In the genomic region with DNA sequence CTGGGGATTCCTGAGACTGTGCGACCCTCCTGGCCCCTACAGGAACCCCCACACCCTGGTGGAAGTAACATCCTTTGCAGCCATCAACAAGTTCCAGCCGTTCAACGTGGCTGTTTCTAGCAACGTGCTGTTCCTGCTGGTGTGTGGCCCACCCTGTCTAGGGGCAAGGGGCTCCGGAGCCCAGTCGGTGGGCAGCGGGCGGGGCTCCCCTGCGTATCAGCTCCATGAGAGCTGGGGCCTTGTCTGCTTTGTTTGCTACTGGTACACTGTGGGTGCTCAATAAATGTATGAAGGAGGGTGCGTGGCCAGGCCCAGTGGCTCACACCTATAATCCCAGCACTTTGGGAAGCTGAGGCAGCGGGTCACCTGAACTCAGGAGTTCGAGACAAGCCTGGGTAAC, we compare ENCODE assay signal across 14 cellular contexts. TPM values are rescaled to one million over a fixed set of nuclear protein-coding genes. Genes with fewer than 3 reads are reported as not detected.
A peak's percentile ranks its signal among the peaks of the same experiment; 100 is the strongest.
DNase-seq lines count a peak whose midpoint lies in the region; TF ChIP-seq lines count a peak whose summit lies in the region.
"Had no signal": no experiment of that assay in that cellular context is flagged by ENCODE, and none has a peak within 500 bp of the region (broad histone marks: within the 10 kb centered on the region; RNA-seq: fewer than 3 reads in every experiment).

No MANE protein-coding gene starts in this region.

- H3K27ac ChIP-seq in RWPE1 = peak overlapping the region; percentile 34
- H3K27ac ChIP-seq: A549, C4-2B had no signal

- H3K36me3 ChIP-seq in H7 (replicated peaks; ENCODE audit: control insufficient read depth, insufficient read depth, low read length) = peaks cover 1% of the 10 kb centered on the region; the same call in 1 of the 2 replicates

- no peak overlapping the region for H3K4me3 Mint-ChIP-seq in activated CD4-positive, alpha-beta T cell treated with anti-CD3 and anti-CD28 coated beads, Interleukin-2, amount 10 ng/mL, durations not matched to agents 7 days and 5 days
- H3K4me3 Mint-ChIP-seq: CD4-positive, alpha-beta T cell; GM23338 had no signal

- H3K27me3 ChIP-seq in H7 (ENCODE audit: control insufficient read depth, insufficient read depth, low read length) = no peaks in the 10 kb centered on the region

- peaks cover 9% of the 10 kb centered on the region for H3K36me3 Mint-ChIP-seq in activated CD4-positive, alpha-beta T cell treated with anti-CD3 and anti-CD28 coated beads, Interleukin-2, amount 10 ng/mL, durations not matched to agents 7 days and 5 days (ENCODE audit: low read depth)

- H3K27me3 Mint-ChIP-seq in activated CD4-positive, alpha-beta T cell treated with anti-CD3 and anti-CD28 coated beads, Interleukin-2, amount 10 ng/mL, durations not matched to agents 7 days and 5 days = no peaks in the 10 kb centered on the region
- H3K27me3 Mint-ChIP-seq: CD4-positive, alpha-beta T cell had no signal

- peaks cover 2% of the 10 kb centered on the region for H3K4me1 Mint-ChIP-seq in activated CD4-positive, alpha-beta T cell treated with anti-CD3 and anti-CD28 coated beads, Interleukin-2, amount 10 ng/mL, durations not matched to agents 7 days and 5 days

- no peak overlapping the region for H3K4me3 ChIP-seq in H7 (ENCODE audit: insufficient read depth, low read depth, low read length)
- H3K4me3 ChIP-seq: A549, GM23338 had no signal

- no peaks in the 10 kb centered on the region for H3K9me3 Mint-ChIP-seq in activated CD4-positive, alpha-beta T cell treated with anti-CD3 and anti-CD28 coated beads, Interleukin-2, amount 10 ng/mL, durations not matched to agents 7 days and 5 days
- H3K9me3 Mint-ChIP-seq: CD4-positive, alpha-beta T cell; GM23338 had no signal

- peak overlapping the region; percentile 51 for H3K27ac Mint-ChIP-seq in activated CD4-positive, alpha-beta T cell treated with anti-CD3 and anti-CD28 coated beads, Interleukin-2, amount 10 ng/mL, durations not matched to agents 7 days and 5 days
- H3K27ac Mint-ChIP-seq: CD4-positive, alpha-beta T cell; GM23338 had no signal

- POLR2A ChIA-PET in activated CD4-positive, alpha-beta T cell treated with anti-CD3 and anti-CD28 coated beads, Interleukin-2, amount 10 ng/mL, durations not matched to agents 7 days and 5 days (lab: Charles Lee) = no interaction called here
- POLR2A ChIA-PET in RWPE1 (lab: Yijun Ruan, JAX; ENCODE audit: low non-redundant PET) = interaction anchor here (0.6 kb wide), 1 partner anchor 11 kb away, joined by 4 read pairs; a partner anchor contains a TSS

- CTCF ChIA-PET in activated CD4-positive, alpha-beta T cell treated with anti-CD3 and anti-CD28 coated beads, Interleukin-2, amount 10 ng/mL, durations not matched to agents 7 days and 5 days (lab: Charles Lee) = interaction anchor here (0.8 to 2.9 kb wide), 3 partner anchors 8 to 87 kb away, joined by 3 to 19 read pairs (median 14); a partner anchor contains a TSS
- CTCF ChIA-PET in RWPE1 (lab: Yijun Ruan, JAX) = interaction anchor here (0.6 kb wide), 2 partner anchors 43 to 157 kb away, joined by 3 read pairs; no protein-coding TSS in a partner anchor

- no peak for DNase-seq in activated CD4-positive, alpha-beta T cell treated with anti-CD3 and anti-CD28 coated beads, Interleukin-2, amount 10 ng/mL, durations not matched to agents 7 days and 5 days
- DNase-seq in activated CD4-positive, alpha-beta T cell treated with anti-CD3 and anti-CD28 coated beads for 1 hour = no peak
- DNase-seq in RWPE1 (ENCODE audit: low spot score) (no peak), myocyte (ENCODE audit: low read depth) (peak; percentile 5), H7 (no peak), T-helper 9 cell (no peak)
- no peak for DNase-seq in activated T-cell treated with anti-CD3 and anti-CD28 coated beads, Interleukin-2, amount 50 U/mL, for 48 hours
- DNase-seq: AML-193; Caco-2; CD4-positive, alpha-beta T cell; IMR-90 had no signal

- TF ChIP-seq CTCF in RWPE1 (conservative IDR thresholded peaks at IDR 0.05; ENCODE audit: low read depth) = no peak

RNA-seq across cellular contexts. Expression of a gene that starts 10.9 kb away (rescaled TPM):
- 10 to 100 TPM; 21.2 to 28.1 TPM for total RNA-seq in activated CD4-positive, alpha-beta T cell treated with anti-CD3 and anti-CD28 coated beads, Interleukin-2, amount 10 ng/mL, durations not matched to agents 7 days and 5 days
- total RNA-seq in myocyte = 2.2 and 2.7 TPM in 2 replicates
- 12.6 TPM for polyA plus RNA-seq in myocyte (2012)
- 11.4 and 17.4 TPM in 2 replicates for total RNA-seq in H7 (2014; rRNA removed; shearing (Covaris generic))

RNA-seq across cellular contexts. Expression of a gene that starts 15.7 kb away (rescaled TPM):
- total RNA-seq in activated CD4-positive, alpha-beta T cell treated with anti-CD3 and anti-CD28 coated beads, Interleukin-2, amount 10 ng/mL, durations not matched to agents 7 days and 5 days = 10 to 100 TPM; 10.4 to 11.9 TPM
- total RNA-seq in myocyte = 3.1 and 4.5 TPM in 2 replicates
- polyA plus RNA-seq in myocyte (2012) = 3.7 TPM
- 14.2 and 18.0 TPM in 2 replicates for total RNA-seq in H7 (2014; rRNA removed; shearing (Covaris generic))

RNA-seq across cellular contexts. Expression of a gene that starts 46.1 kb away (rescaled TPM):
- 10 to 100 TPM; 67.7 to 68.2 TPM for total RNA-seq in activated CD4-positive, alpha-beta T cell treated with anti-CD3 and anti-CD28 coated beads, Interleukin-2, amount 10 ng/mL, durations not matched to agents 7 days and 5 days
- total RNA-seq in myocyte = 179 and 258 TPM in 2 replicates
- polyA plus RNA-seq in myocyte (2012) = 164 TPM
- 73.1 and 97.7 TPM in 2 replicates for total RNA-seq in H7 (2014; rRNA removed; shearing (Covaris generic))

RNA-seq across cellular contexts. Expression of a gene that starts 48.2 kb away (rescaled TPM):
- total RNA-seq in activated CD4-positive, alpha-beta T cell treated with anti-CD3 and anti-CD28 coated beads, Interleukin-2, amount 10 ng/mL, durations not matched to agents 7 days and 5 days = 10 to 100 TPM; 77.1 to 83.7 TPM
- total RNA-seq in myocyte = 3.1 TPM in 2 replicates
- 3.3 TPM for polyA plus RNA-seq in myocyte (2012)
- 121 and 122 TPM in 2 replicates for total RNA-seq in H7 (2014; rRNA removed; shearing (Covaris generic))

RNA-seq across cellular contexts. Expression of a gene that starts 49.9 kb away (rescaled TPM):
- total RNA-seq in activated CD4-positive, alpha-beta T cell treated with anti-CD3 and anti-CD28 coated beads, Interleukin-2, amount 10 ng/mL, durations not matched to agents 7 days and 5 days = 10 to 100 TPM; 12.7 to 17.2 TPM
- total RNA-seq in myocyte = 2.3 and 2.6 TPM in 2 replicates
- 1.1 TPM for polyA plus RNA-seq in myocyte (2012)
- total RNA-seq in H7 (2014; rRNA removed; shearing (Covaris generic)) = 29.8 and 34.1 TPM in 2 replicates
